ENCODE assay signal across 8 cellular contexts in the genomic region with DNA sequence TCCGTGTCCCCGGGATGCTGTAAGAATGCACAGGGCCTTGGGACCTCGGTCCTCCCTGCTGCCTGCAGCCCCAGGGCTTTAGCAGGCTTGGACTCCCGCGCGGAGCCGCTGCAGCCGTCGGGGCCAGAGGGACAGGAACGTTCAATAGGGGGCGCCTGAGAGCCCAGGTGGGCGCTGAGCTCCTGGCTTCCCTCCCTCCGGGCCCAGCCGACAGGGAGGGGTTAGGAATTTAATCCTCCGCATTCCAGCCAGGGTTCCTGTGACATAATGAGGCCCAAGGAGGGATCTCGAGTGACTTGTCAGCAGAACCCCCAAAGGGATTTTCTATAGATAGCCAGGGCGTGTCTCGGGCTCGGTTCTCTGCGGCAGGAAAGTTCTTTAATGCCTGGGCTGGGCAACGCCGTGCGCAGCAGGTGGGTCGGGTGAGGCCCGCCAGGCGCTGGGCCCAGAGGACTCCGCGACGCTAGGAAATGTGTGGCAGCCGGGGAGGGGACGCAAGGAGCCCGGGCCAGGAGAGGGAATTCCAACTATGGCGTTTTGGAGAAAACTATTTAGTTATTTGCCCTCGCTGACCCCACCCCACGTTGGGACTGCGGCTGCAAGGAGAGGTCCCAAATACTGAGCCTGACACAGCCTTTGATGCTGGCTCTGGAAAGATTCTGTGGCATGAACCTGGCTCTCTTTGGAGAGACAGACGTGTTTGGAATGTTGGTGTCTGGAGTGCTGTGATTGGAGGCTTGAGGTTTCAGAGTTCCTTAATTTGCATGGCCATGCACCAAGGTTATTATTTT.
A peak's percentile ranks its signal among the peaks of the same experiment; 100 is the strongest.
DNase-seq lines count a peak whose midpoint lies in the region; ATAC-seq and TF ChIP-seq lines count a peak whose summit lies in the region.

No MANE protein-coding gene starts in this region.

- H3K9me2 ChIP-seq in Karpas-422 (replicated peaks; ENCODE audit: insufficient read depth, low read length): no peaks in the 10 kb centered on the region

- H3K9me3 ChIP-seq in right lobe of liver (no peaks in the 10 kb centered on the region), adrenal gland (replicated peaks in 1 of 3) (no peaks in the 10 kb centered on the region), Karpas-422 (ENCODE audit: low read length) (no peaks in the 10 kb centered on the region)

- ATAC-seq in natural killer cell (peak in 2 of 3 donors; percentile 47 to 73), right lobe of liver (peak; percentile 43 to 78 (median 62))
- no peak for ATAC-seq in natural killer cell treated with Interleukin-12 subunit alpha and Interleukin-12 subunit beta and Interleukin-15 and Interleukin-18, amount 100 ng/mL, for 72 hours

- H3K27ac Mint-ChIP-seq in natural killer cell: no peak overlapping the region
- no peak overlapping the region for H3K27ac Mint-ChIP-seq in natural killer cell treated with Interleukin-12 subunit alpha and Interleukin-12 subunit beta and Interleukin-15 and Interleukin-18, amount 100 ng/mL, for 72 hours

- H3K36me3 Mint-ChIP-seq in natural killer cell: peaks cover 11% of the 10 kb centered on the region
- H3K36me3 Mint-ChIP-seq in natural killer cell treated with Interleukin-12 subunit alpha and Interleukin-12 subunit beta and Interleukin-15 and Interleukin-18, amount 100 ng/mL, for 72 hours: peaks cover 7% of the 10 kb centered on the region

- DNase-seq in natural killer cell (peak; percentile 27), HK-2 (ENCODE audit: unreplicated experiment) (peak; percentile 49), brain microvascular endothelial cell (no peak), right lobe of liver (no peak), NCI-H748 (lab: John Stamatoyannopoulos, UW; ENCODE audit: unreplicated experiment) (no peak), adrenal gland (no peak), Karpas-422 (no peak)
- DNase-seq in natural killer cell treated with Interleukin-12 subunit alpha and Interleukin-12 subunit beta and Interleukin-15 and Interleukin-18, amount 100 ng/mL, for 72 hours (ENCODE audit: low spot score): no peak

- H3K4me1 Mint-ChIP-seq in natural killer cell: peaks cover 0 to 8% of the 10 kb centered on the region in 2 donors
- peaks cover 0 to 2% of the 10 kb centered on the region in 2 donors for H3K4me1 Mint-ChIP-seq in natural killer cell treated with Interleukin-12 subunit alpha and Interleukin-12 subunit beta and Interleukin-15 and Interleukin-18, amount 100 ng/mL, for 72 hours (ENCODE audit: low read depth in 2 of 2)

- H3K27ac ChIP-seq in brain microvascular endothelial cell (no peak overlapping the region), right lobe of liver (no peak overlapping the region), adrenal gland (no peak overlapping the region), Karpas-422 (ENCODE audit: low read length) (no peak overlapping the region)

- H3K36me3 ChIP-seq in brain microvascular endothelial cell (replicated peaks): no peaks in the 10 kb centered on the region
- no peaks in the 10 kb centered on the region for H3K36me3 ChIP-seq in right lobe of liver
- H3K36me3 ChIP-seq in adrenal gland (replicated peaks in 1 of 2): no peaks in the 10 kb centered on the region
- no peaks in the 10 kb centered on the region for H3K36me3 ChIP-seq in Karpas-422 (ENCODE audit: insufficient read depth, low read length)

- no peak overlapping the region for H3K4me2 ChIP-seq in Karpas-422 (ENCODE audit: low read depth, low read length, poor library complexity, severe bottlenecking)

- H3K27me3 Mint-ChIP-seq in natural killer cell (ENCODE audit: low read depth in 2 of 2): peaks cover 20 to 22% of the 10 kb centered on the region in 2 donors
- peaks cover 6 to 10% of the 10 kb centered on the region in 2 donors for H3K27me3 Mint-ChIP-seq in natural killer cell treated with Interleukin-12 subunit alpha and Interleukin-12 subunit beta and Interleukin-15 and Interleukin-18, amount 100 ng/mL, for 72 hours

- no peaks in the 10 kb centered on the region for H4K20me1 ChIP-seq in Karpas-422 (ENCODE audit: insufficient read depth, low read depth, low read length)

- no peak overlapping the region for H2AFZ ChIP-seq in Karpas-422 (ENCODE audit: low read length)

- H3K4me3 Mint-ChIP-seq in natural killer cell: peak overlapping the region; percentile 45
- no peak overlapping the region for H3K4me3 Mint-ChIP-seq in natural killer cell treated with Interleukin-12 subunit alpha and Interleukin-12 subunit beta and Interleukin-15 and Interleukin-18, amount 100 ng/mL, for 72 hours

- H3K4me1 ChIP-seq in right lobe of liver: peaks cover 0 to 5% (median 0%) of the 10 kb centered on the region in 4 donors
- H3K4me1 ChIP-seq in adrenal gland (replicated peaks in 1 of 2): no peaks in the 10 kb centered on the region
- peaks cover 3% of the 10 kb centered on the region; the same call in 1 of the 2 replicates for H3K4me1 ChIP-seq in Karpas-422 (ENCODE audit: low read length)

- intact Hi-C loops in natural killer cell (cut with micrococcal nuclease): loop anchor here (10.0 kb wide), 1 partner anchor 349 kb away; no protein-coding TSS in a partner anchor
- intact Hi-C loops in right lobe of liver (cut with DNase I): no loop called here
- intact Hi-C loops in adrenal gland (cut with DNase I): no loop called here

- TF ChIP-seq CTCF in natural killer cell (IDR thresholded peaks at IDR 0.05) (peak; percentile 62), brain microvascular endothelial cell (IDR thresholded peaks at IDR 0.05; ENCODE audit: low read depth, low read length, missing control alignments) (peak; percentile 70), right lobe of liver (IDR thresholded peaks at IDR 0.05) (peak in 3 of 4 donors; percentile 26 to 57 (median 26)), adrenal gland (IDR thresholded peaks at IDR 0.05) (peak in 1 of 6 experiments; percentile 23)

- H3K9ac ChIP-seq in Karpas-422 (ENCODE audit: low read length): no peak overlapping the region

- H3K4me3 ChIP-seq in brain microvascular endothelial cell (ENCODE audit: low read depth, low read length): no peak overlapping the region
- H3K4me3 ChIP-seq in right lobe of liver: no peak overlapping the region
- no peak overlapping the region for H3K4me3 ChIP-seq in adrenal gland
- H3K4me3 ChIP-seq in Karpas-422 (ENCODE audit: low read length): no peak overlapping the region

- H3K27me3 ChIP-seq in brain microvascular endothelial cell (replicated peaks): peaks cover 21% of the 10 kb centered on the region
- H3K27me3 ChIP-seq in right lobe of liver: peaks cover 0 to 16% of the 10 kb centered on the region in 2 donors
- H3K27me3 ChIP-seq in adrenal gland: no peaks in the 10 kb centered on the region
- H3K27me3 ChIP-seq in Karpas-422 (ENCODE audit: low read length): no peaks in the 10 kb centered on the region; the same call in 1 of the 2 replicates

- 10% methylated on average over 18 of the region's 37 CpGs for whole genome bisulfite sequencing in right lobe of liver (ENCODE audit: insufficient coverage, low coverage, low lambda C conversion rate, missing lambda C conversion rate)
- 43 to 55% (median 52%) methylated on average over 16 to 37 of the region's 37 CpGs for WGBS in adrenal gland, 4 donors

- peaks cover 0 to 3% of the 10 kb centered on the region in 2 donors for H3K9me3 Mint-ChIP-seq in natural killer cell
- no peaks in the 10 kb centered on the region for H3K9me3 Mint-ChIP-seq in natural killer cell treated with Interleukin-12 subunit alpha and Interleukin-12 subunit beta and Interleukin-15 and Interleukin-18, amount 100 ng/mL, for 72 hours

- TF ChIP-seq POLR2A in right lobe of liver (IDR thresholded peaks at IDR 0.05) (no peak), adrenal gland (IDR thresholded peaks at IDR 0.05) (no peak)

- no peaks in the 10 kb centered on the region for H3K79me2 ChIP-seq in Karpas-422 (ENCODE audit: low read length)

- in situ Hi-C loops in brain microvascular endothelial cell (cut with HindIII; ENCODE audit: low pct_ligation_motif_present, low sequenced_read_pairs): no loop called here

Comparison
In these comparisons a context has a peak if more than half of its experiments do, and no peak if none do; other contexts are left out.
1. ATAC-seq: peak in natural killer cell (2 of 3) and right lobe of liver (4 of 4); none in natural killer cell treated with Interleukin-12 subunit alpha and Interleukin-12 subunit beta and Interleukin-15 and Interleukin-18, amount 100 ng/mL, for 72 hours (0 of 2).
2. DNase-seq: peak in natural killer cell (single experiment) and HK-2 (single experiment); none in natural killer cell treated with Interleukin-12 subunit alpha and Interleukin-12 subunit beta and Interleukin-15 and Interleukin-18, amount 100 ng/mL, for 72 hours (single experiment), brain microvascular endothelial cell (single experiment), right lobe of liver (0 of 3), NCI-H748 (single experiment), adrenal gland (0 of 7) and Karpas-422 (single experiment).